16 cellular contexts compared by ENCODE assay signal in the genomic region with DNA sequence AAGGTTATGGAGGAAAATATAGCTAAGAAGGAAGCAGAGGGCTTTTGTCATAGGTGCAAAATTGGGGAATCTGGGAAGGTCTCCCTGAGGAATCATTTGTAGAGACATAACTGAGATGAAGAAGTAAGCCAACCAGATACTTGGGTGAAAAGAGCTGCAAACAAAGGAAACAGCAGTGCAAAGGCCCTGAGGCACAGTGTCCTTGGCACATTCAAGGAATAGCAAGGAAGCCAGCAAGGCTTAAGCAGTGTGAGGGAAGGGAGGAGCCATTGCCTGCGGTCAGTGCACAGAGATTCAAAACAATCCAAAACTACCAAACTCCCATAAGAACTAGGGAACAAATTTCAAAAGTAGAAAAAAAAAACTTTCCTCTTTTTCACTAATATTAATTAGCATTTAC.
DNase-seq lines count a peak whose midpoint lies in the region; ATAC-seq and TF ChIP-seq lines count a peak whose summit lies in the region.
"Had no signal": no experiment of that assay in that cellular context is flagged by ENCODE, and none has a peak within 500 bp of the region (broad histone marks: within the 10 kb centered on the region; RNA-seq: fewer than 3 reads in every experiment).

No MANE protein-coding gene starts in this region.

- no peaks in the 10 kb centered on the region for H3K4me1 ChIP-seq in HEK293 (ENCODE audit: control insufficient read depth, insufficient read depth, low read length)
- H3K4me1 ChIP-seq in trophoblast cell (ENCODE audit: control insufficient read depth in 1 of 2, insufficient read depth in 2 of 2, low read length in 2 of 2) = no peaks in the 10 kb centered on the region
- H3K4me1 ChIP-seq: A549; BLaER1 treated with 17β-estradiol and CSF1 and Interleukin-3, amounts not matched to agents 10 nM and 100 nM; Caco-2 had no signal

- H2BK5ac ChIP-seq in trophoblast cell (ENCODE audit: low read depth, low read length, poor library complexity) = no peak overlapping the region

- ATAC-seq in GM19328 (IDR thresholded peaks at IDR 0.05; ENCODE audit: unreplicated experiment) = no peak
- ATAC-seq: A549; CD8-positive, alpha-beta T cell had no signal

- CTCF ChIA-PET in HEK293 (lab: Yijun Ruan, JAX) = no interaction called here

- H4K8ac ChIP-seq in trophoblast cell (ENCODE audit: low read depth, low read length) = no peak overlapping the region

- H3K27me3 ChIP-seq in neural cell (ENCODE audit: insufficient read depth, low read depth, low read length) = no peaks in the 10 kb centered on the region
- no peaks in the 10 kb centered on the region for H3K27me3 ChIP-seq in trophoblast cell (ENCODE audit: insufficient read depth, low read length)
- H3K27me3 ChIP-seq: BLaER1 treated with 17β-estradiol and CSF1 and Interleukin-3, amounts not matched to agents 10 nM and 100 nM had no signal

- no peak overlapping the region for H4K91ac ChIP-seq in trophoblast cell (ENCODE audit: low read depth, low read length)

- no peak for TF ChIP-seq RAD21 in neural cell (conservative IDR thresholded peaks at IDR 0.05)

- no peaks in the 10 kb centered on the region for H3K36me3 ChIP-seq in HEK293 (ENCODE audit: control insufficient read depth in 2 of 2, insufficient read depth in 1 of 2, low read length in 2 of 2)
- no peaks in the 10 kb centered on the region for H3K36me3 ChIP-seq in neural cell (ENCODE audit: insufficient read depth, low read length)
- no peaks in the 10 kb centered on the region for H3K36me3 ChIP-seq in trophoblast cell (ENCODE audit: control insufficient read depth in 1 of 2, insufficient read depth in 2 of 2, low read length in 2 of 2)
- H3K36me3 ChIP-seq: BLaER1 treated with 17β-estradiol and CSF1 and Interleukin-3, amounts not matched to agents 10 nM and 100 nM had no signal

- no peaks in the 10 kb centered on the region for H3K9me3 ChIP-seq in HEK293 (ENCODE audit: control insufficient read depth, insufficient read depth, low read depth, low read length)
- H3K9me3 ChIP-seq in neural cell (ENCODE audit: low read length) = peaks cover 6% of the 10 kb centered on the region
- H3K9me3 ChIP-seq in trophoblast cell (ENCODE audit: insufficient read depth, low read depth, low read length) = no peaks in the 10 kb centered on the region
- H3K9me3 ChIP-seq: A549; BLaER1 treated with 17β-estradiol and CSF1 and Interleukin-3, amounts not matched to agents 10 nM and 100 nM; Caco-2 had no signal

- H3K4ac ChIP-seq in trophoblast cell (ENCODE audit: low read depth, low read length) = no peak overlapping the region

- no peak overlapping the region for H2BK12ac ChIP-seq in trophoblast cell (ENCODE audit: low read length)

- H2AK5ac ChIP-seq in trophoblast cell (ENCODE audit: low read length) = no peak overlapping the region

- H2AFZ ChIP-seq in neural cell (ENCODE audit: low read depth, low read length) = no peak overlapping the region
- H2AFZ ChIP-seq in trophoblast cell (ENCODE audit: insufficient read depth, low read length, poor library complexity) = no peak overlapping the region

- TF ChIP-seq CTCF in HEK293 (tag by site-specific recombination; IDR thresholded peaks at IDR 0.05) (no peak), neural cell (IDR thresholded peaks at IDR 0.05; ENCODE audit: poor library complexity, severe bottlenecking) (no peak)

- H3K79me2 ChIP-seq in neural cell (replicated peaks; ENCODE audit: insufficient read depth, low read length) (no peaks in the 10 kb centered on the region), trophoblast cell (ENCODE audit: control insufficient read depth, insufficient read depth, low read length, poor library complexity) (no peaks in the 10 kb centered on the region)

- H3K4me3 ChIP-seq in HEK293 (ENCODE audit: low read depth, low read length) (no peak overlapping the region), neural cell (ENCODE audit: low read length) (peak overlapping the region; percentile 27), trophoblast cell (ENCODE audit: low read depth, low read length) (no peak overlapping the region)
- H3K4me3 ChIP-seq: A549; BLaER1 treated with 17β-estradiol and CSF1 and Interleukin-3, amounts not matched to agents 10 nM and 100 nM had no signal

- DNase-seq in trophoblast cell = peak; percentile 21 to 47
- no peak for DNase-seq in stimulated activated CD4-positive, alpha-beta T cell treated with anti-CD3 and anti-CD28 coated beads, Interleukin-2, amount 100 ng/mL, for 24 hours
- DNase-seq: AML-193; Caco-2; Calu3; CD4-positive, alpha-beta T cell; CD8-positive, alpha-beta T cell; DMS79 treated with DMSO at 0.1 percent for 48 hours; GF-D8 had no signal

- H3K27ac ChIP-seq in HEK293 (ENCODE audit: extremely low read depth, low read depth, low read length) = no peak overlapping the region
- H3K27ac ChIP-seq in neural cell (ENCODE audit: low read length) = peak overlapping the region; percentile 61
- no peak overlapping the region for H3K27ac ChIP-seq in trophoblast cell (ENCODE audit: low read depth, low read length)
- H3K27ac ChIP-seq: 22Rv1; A549; BLaER1 treated with 17β-estradiol and CSF1 and Interleukin-3, amounts not matched to agents 10 nM and 100 nM; C4-2B had no signal

- H4K20me1 ChIP-seq in neural cell (ENCODE audit: insufficient read depth) = no peaks in the 10 kb centered on the region
- H4K20me1 ChIP-seq: BLaER1 treated with 17β-estradiol and CSF1 and Interleukin-3, amounts not matched to agents 10 nM and 100 nM had no signal

- H3K4me2 ChIP-seq in neural cell (ENCODE audit: low read length) = no peak overlapping the region
- H3K4me2 ChIP-seq in trophoblast cell (ENCODE audit: low read length) = no peak overlapping the region
- H3K4me2 ChIP-seq: A549; BLaER1 treated with 17β-estradiol and CSF1 and Interleukin-3, amounts not matched to agents 10 nM and 100 nM had no signal

- POLR2A ChIA-PET in HEK293 (lab: Yijun Ruan, JAX) = no interaction called here

- H3F3A ChIP-seq in neural cell (ENCODE audit: insufficient read depth, low read length, poor library complexity, severe bottlenecking) = no peaks in the 10 kb centered on the region

- H4K12ac ChIP-seq in trophoblast cell (ENCODE audit: low read depth, low read length) = no peak overlapping the region

- no peak overlapping the region for H3K9ac ChIP-seq in neural cell (ENCODE audit: low read length)
- no peak overlapping the region for H3K9ac ChIP-seq in trophoblast cell (ENCODE audit: low read length)
- H3K9ac ChIP-seq: BLaER1 treated with 17β-estradiol and CSF1 and Interleukin-3, amounts not matched to agents 10 nM and 100 nM had no signal

- no peaks in the 10 kb centered on the region for H3K9me2 ChIP-seq in neural cell (ENCODE audit: insufficient read depth, low read length)

- no peak overlapping the region for H2BK120ac ChIP-seq in trophoblast cell (ENCODE audit: insufficient read depth, low read length, poor library complexity)

- H3K23ac ChIP-seq in trophoblast cell (ENCODE audit: low read length) = no peak overlapping the region

- no peak overlapping the region for H3K14ac ChIP-seq in trophoblast cell (ENCODE audit: low read length)

- no CpG with 5 or more reads among the region's 1 CpG for WGBS in trophoblast cell (ENCODE audit: extremely low coverage, insufficient coverage, insufficient read length)

- H3K18ac ChIP-seq in trophoblast cell (ENCODE audit: low read length) = no peak overlapping the region

- H3K79me1 ChIP-seq in trophoblast cell (ENCODE audit: low read length) = no peaks in the 10 kb centered on the region

- TF ChIP-seq EP300 in neural cell (conservative IDR thresholded peaks at IDR 0.05; ENCODE audit: poor library complexity, severe bottlenecking) = no peak

TF ChIP-seq in HEK293, 187 proteins besides CTCF, POLR2A, EP300 and RAD21:
- TF ChIP-seq ZNF768 (tag by site-specific recombination; IDR thresholded peaks at IDR 0.05) = no peak
- TF ChIP-seq ZNF623 (tag by site-specific recombination; IDR thresholded peaks at IDR 0.05) = peak; percentile 57

TF ChIP-seq in neural cell, 6 proteins besides CTCF, POLR2A, EP300 and RAD21:
- no peak for TF ChIP-seq POLR2AphosphoS5 (IDR thresholded peaks at IDR 0.05)
- TF ChIP-seq EZH2 (IDR thresholded peaks at IDR 0.05; ENCODE audit: borderline replicate concordance, insufficient read depth, low read length, poor library complexity, severe bottlenecking) = no peak
- no peak for TF ChIP-seq SMC3 (conservative IDR thresholded peaks at IDR 0.05; ENCODE audit: poor library complexity)
- TF ChIP-seq MXI1 (conservative IDR thresholded peaks at IDR 0.05; ENCODE audit: poor library complexity, severe bottlenecking) = no peak

Comparison
In these comparisons a context has a peak if more than half of its experiments do, and no peak if none do; other contexts are left out.
1. DNase-seq: peak in trophoblast cell (2 of 2); none in stimulated activated CD4-positive, alpha-beta T cell treated with anti-CD3 and anti-CD28 coated beads, Interleukin-2, amount 100 ng/mL, for 24 hours (0 of 2).